ENCODE assay signal across 33 cellular contexts in the genomic region with DNA sequence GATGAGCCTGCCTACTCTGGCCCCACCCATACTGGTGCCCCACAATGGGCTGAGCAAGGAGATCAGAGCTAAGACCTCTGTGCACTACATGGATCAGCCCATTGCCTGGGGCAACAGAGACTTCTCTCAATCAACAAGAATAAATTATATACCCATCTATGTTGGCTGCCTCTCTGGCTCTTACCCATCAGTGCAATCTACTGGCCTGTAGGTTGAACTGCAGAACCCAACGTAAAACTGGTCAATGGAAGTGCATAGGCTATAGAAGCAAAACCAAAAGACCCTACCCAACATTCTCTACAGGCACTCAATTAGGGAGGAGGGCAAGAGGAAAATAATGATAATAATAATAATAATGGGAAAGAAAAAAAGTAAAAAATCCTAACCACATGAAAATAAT.
"Had no signal": no experiment of that assay in that cellular context is flagged by ENCODE, and none has a peak within 500 bp of the region (broad histone marks: within the 10 kb centered on the region; RNA-seq: fewer than 3 reads in every experiment).

No MANE protein-coding gene starts in this region.

- DNase-seq: activated CD4-positive, alpha-beta memory T cell treated with anti-CD3 and anti-CD28 coated beads for 36 hours; activated CD4-positive, alpha-beta T cell treated with anti-CD3 and anti-CD28 coated beads for 36 hours; activated CD4-positive, alpha-beta T cell treated with anti-CD3 and anti-CD28 coated beads, Interleukin-2, amount 10 ng/mL, durations not matched to agents 24 days and 14 days; activated CD4-positive, CD25-positive, alpha-beta regulatory T cell; activated CD4-positive, CD25-positive, alpha-beta regulatory T cell treated with anti-CD3 and anti-CD28 coated beads, Interleukin-2, amount 50 U/mL, for 72 hours; activated CD8-positive, alpha-beta memory T cell treated with anti-CD3 and anti-CD28 coated beads, Interleukin-2, amount 10 ng/mL, durations not matched to agents 7 days and 5 days; activated CD8-positive, alpha-beta memory T cell treated with anti-CD3 and anti-CD28 coated beads, Interleukin-2, amount 50 U/mL, for 4 hours; activated CD8-positive, alpha-beta T cell treated with anti-CD3 and anti-CD28 coated beads, Interleukin-2, amount 10 ng/mL, durations not matched to agents 7 days and 5 days; activated gamma-delta T cell; activated naive CD4-positive, alpha-beta T cell; activated naive CD4-positive, alpha-beta T cell treated with anti-CD3 and anti-CD28 coated beads, Interleukin-2, amount 10 ng/mL, durations not matched to agents 7 days and 5 days; activated naive CD8-positive, alpha-beta T cell treated with anti-CD3 and anti-CD28 coated beads, Interleukin-2, amount 10 ng/mL, durations not matched to agents 7 days and 5 days; activated T-cell treated with anti-CD3 and anti-CD28 coated beads, Interleukin-2, amount 50 U/mL, for 1 hour; activated T-cell treated with anti-CD3 and anti-CD28 coated beads, Interleukin-2, amount 50 U/mL, for 48 hours; central memory CD4-positive, alpha-beta T cell; cerebellar nuclear complex; colonic mucosa; effector CD8-positive, alpha-beta T cell; foreskin fibroblast; glutamatergic neuron; heart left ventricle; T-helper 17 cell; T1000; WERI-Rb-1 had no signal

- H3K4me3 ChIP-seq: ascending aorta, breast epithelium, cardiac muscle cell, colonic mucosa, heart left ventricle had no signal

- H3K9me3 ChIP-seq: colonic mucosa had no signal

- H3K27me3 ChIP-seq: ascending aorta, breast epithelium, cardiac muscle cell, colonic mucosa, heart left ventricle had no signal

- H3K27ac ChIP-seq: ascending aorta, breast epithelium, cardiac muscle cell, colonic mucosa, epithelial cell of prostate, heart left ventricle, WERI-Rb-1 had no signal

- ATAC-seq: activated CD4-positive, alpha-beta T cell treated with anti-CD3 and anti-CD28 coated beads for 36 hours; activated CD8-positive, alpha-beta memory T cell treated with anti-CD3 and anti-CD28 coated beads, Interleukin-2, amount 10 ng/mL, durations not matched to agents 7 days and 5 days; activated CD8-positive, alpha-beta T cell treated with anti-CD3 and anti-CD28 coated beads, Interleukin-2, amount 10 ng/mL, durations not matched to agents 7 days and 5 days; activated naive CD4-positive, alpha-beta T cell treated with anti-CD3 and anti-CD28 coated beads, Interleukin-2, amount 50 U/mL, for 72 hours; esophagus mucosa; heart left ventricle; T-helper 17 cell had no signal

- FAIRE-seq: endometrium, endothelial cell of umbilical vein, frontal cortex had no signal

- H3K4me1 ChIP-seq: ascending aorta, breast epithelium, colonic mucosa, heart left ventricle had no signal

- H3K36me3 ChIP-seq: ascending aorta, breast epithelium, cardiac muscle cell, colonic mucosa, heart left ventricle, WERI-Rb-1 had no signal
